In the genomic region with DNA sequence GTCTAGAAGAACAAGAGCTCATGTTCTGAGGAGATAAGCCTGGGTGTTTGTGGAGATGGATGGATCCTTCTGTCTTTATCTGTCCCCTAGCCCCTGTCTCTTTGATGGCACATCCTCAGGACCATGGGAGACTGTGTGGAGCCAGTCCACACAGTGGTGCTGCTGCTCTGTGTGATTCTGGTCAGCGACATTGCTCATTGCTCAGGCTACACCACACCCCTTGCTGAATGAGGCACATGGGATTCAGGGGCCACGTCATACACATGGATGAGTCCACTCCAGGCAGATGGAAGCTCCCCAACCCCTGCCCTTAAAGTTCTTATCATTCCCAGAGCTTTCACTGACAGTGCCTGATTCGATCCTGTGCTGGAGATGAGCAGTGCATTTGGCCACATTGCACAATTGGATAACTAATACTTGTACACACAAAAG, we compare ENCODE assay signal across 12 cellular contexts.
DNase-seq lines count a peak whose midpoint lies in the region; ATAC-seq and TF ChIP-seq lines count a peak whose summit lies in the region.
"Had no signal": no experiment of that assay in that cellular context is flagged by ENCODE, and none has a peak within 500 bp of the region (broad histone marks: within the 10 kb centered on the region; RNA-seq: fewer than 3 reads in every experiment).

No MANE protein-coding gene starts in this region.

- H2AK5ac ChIP-seq in IMR-90 (ENCODE audit: low read depth, low read length), result peak overlapping the region; percentile 51; the same call in 1 of the 2 replicates
- no peak overlapping the region for H2AK5ac ChIP-seq in mesendoderm (ENCODE audit: low read length)

- peaks cover 11% of the 10 kb centered on the region for H3K4me1 ChIP-seq in IMR-90 (ENCODE audit: control insufficient read depth, insufficient read depth, low read length)
- H3K4me1 ChIP-seq in mesendoderm (ENCODE audit: control insufficient read depth, low read depth, low read length), result no peaks in the 10 kb centered on the region

- H2BK120ac ChIP-seq in IMR-90 (ENCODE audit: low read depth, low read length) (peak overlapping the region; percentile 3), mesendoderm (ENCODE audit: low read depth, low read length) (no peak overlapping the region)

- H3K18ac ChIP-seq in IMR-90 (ENCODE audit: low read depth, low read length) (no peak overlapping the region; the same call in 1 of the 2 replicates), mesendoderm (ENCODE audit: low read length) (no peak overlapping the region)

- H2BK20ac ChIP-seq in IMR-90 (ENCODE audit: low read depth, low read length), result peak overlapping the region; percentile 50

- H3K4ac ChIP-seq in IMR-90 (ENCODE audit: low read depth, low read length) (peak overlapping the region; percentile 51; the same call in 1 of the 2 replicates), mesendoderm (ENCODE audit: low read depth, low read length) (no peak overlapping the region)

- H4K5ac ChIP-seq in IMR-90 (ENCODE audit: low read depth, low read length), result no peak overlapping the region
- no peak overlapping the region for H4K5ac ChIP-seq in mesendoderm (ENCODE audit: low read length)

- H3K79me2 ChIP-seq in mesendoderm (ENCODE audit: control insufficient read depth, insufficient read depth, low read length), result no peaks in the 10 kb centered on the region

- H2BK5ac ChIP-seq in IMR-90 (ENCODE audit: low read depth, low read length, poor library complexity, severe bottlenecking), result peak overlapping the region; percentile 21
- no peak overlapping the region for H2BK5ac ChIP-seq in mesendoderm (ENCODE audit: low read length)

- DNase-seq in AG04450 (ENCODE audit: low read depth, low spot score) (no peak), IMR-90 (peak; percentile 89), brain microvascular endothelial cell (peak; percentile 80), mesendoderm (peak; percentile 16), NCI-H128 (lab: John Stamatoyannopoulos, UW; ENCODE audit: unreplicated experiment) (no peak), ecto neural progenitor cell (ENCODE audit: low spot score) (no peak)
- DNase-seq in activated naive CD4-positive, alpha-beta T cell treated with Interleukin-2 at 50 U/mL for 16 hours, result no peak
- DNase-seq: activated CD8-positive, alpha-beta memory T cell treated with anti-CD3 and anti-CD28 coated beads, Interleukin-2, amount 50 U/mL, for 48 hours; activated naive CD8-positive, alpha-beta T cell treated with anti-CD3 and anti-CD28 coated beads, Interleukin-2, amount 50 U/mL, for 24 hours; effector memory CD4-positive, alpha-beta T cell; upper lobe of left lung had no signal

- ATAC-seq in IMR-90 (ENCODE audit: low read depth) (peak; percentile 77), GM19463 (IDR thresholded peaks at IDR 0.05; ENCODE audit: unreplicated experiment) (no peak)
- ATAC-seq: activated naive CD8-positive, alpha-beta T cell treated with anti-CD3 and anti-CD28 coated beads, Interleukin-2, amount 50 U/mL, for 24 hours had no signal

- H4K8ac ChIP-seq in IMR-90 (ENCODE audit: low read depth in 2 of 2, low read length in 2 of 2), result peak overlapping the region in 1 of 2 experiments; percentile 4; a peak in 2 of 4 replicates
- no peak overlapping the region for H4K8ac ChIP-seq in mesendoderm (ENCODE audit: low read depth, low read length)

- peaks cover 14% of the 10 kb centered on the region for H3K9me1 ChIP-seq in IMR-90 (ENCODE audit: insufficient read depth, low read length)

- peak; percentile 30; the same call in 1 of the 2 replicates for TF ChIP-seq RAD21 in IMR-90 (IDR thresholded peaks at IDR 0.05; ENCODE audit: low read length)

- H3K23ac ChIP-seq in IMR-90 (ENCODE audit: low read depth, low read length) (no peak overlapping the region), mesendoderm (ENCODE audit: low read length) (no peak overlapping the region)

- in situ Hi-C loops in IMR-90 (cut with MboI; ENCODE audit: low sequenced_read_pairs) (loop anchor here (25.0 kb wide), 2 partner anchors 427 to 677 kb away; a partner anchor contains a TSS), brain microvascular endothelial cell (cut with HindIII; ENCODE audit: low pct_ligation_motif_present, low sequenced_read_pairs) (loop anchor here (25.0 kb wide), 1 partner anchor 427 kb away; a partner anchor contains a TSS)

- H3K9me3 ChIP-seq in AG04450 (ENCODE audit: control insufficient read depth, insufficient read depth, low read length) (no peaks in the 10 kb centered on the region; the same call in 1 of the 2 replicates), IMR-90 (ENCODE audit: control insufficient read depth, insufficient read depth, low read length) (no peaks in the 10 kb centered on the region)
- H3K9me3 ChIP-seq: upper lobe of left lung had no signal

- POLR2A ChIA-PET in AG04450 (lab: Yijun Ruan, JAX) (interaction anchor here (1.0 to 2.4 kb wide), 2 partner anchors 16 to 19 kb away, joined by 3 to 15 read pairs; no protein-coding TSS in a partner anchor), IMR-90 (lab: Charles Lee; ENCODE audit: unreplicated experiment) (no interaction called here)

- intact Hi-C loops in IMR-90 (cut with micrococcal nuclease), result loop anchor here (5.0 kb wide), 1 partner anchor 417 kb away; no protein-coding TSS in a partner anchor

- no peaks in the 10 kb centered on the region for H3K27me3 ChIP-seq in AG04450 (ENCODE audit: control insufficient read depth, insufficient read depth, low read length)
- H3K27me3 ChIP-seq in IMR-90 (ENCODE audit: control insufficient read depth, insufficient read depth, low read length), result no peaks in the 10 kb centered on the region
- H3K27me3 ChIP-seq in brain microvascular endothelial cell (replicated peaks), result no peaks in the 10 kb centered on the region
- H3K27me3 ChIP-seq in mesendoderm (ENCODE audit: insufficient read depth, low read length, poor library complexity), result no peaks in the 10 kb centered on the region
- H3K27me3 ChIP-seq: upper lobe of left lung had no signal

- peak overlapping the region; percentile 38 for H2AFZ ChIP-seq in IMR-90 (replicated peaks; ENCODE audit: low read length, poor library complexity)

- H3K4me3 ChIP-seq in AG04450 (ENCODE audit: low read depth, low read length) (no peak overlapping the region), IMR-90 (ENCODE audit: insufficient read depth, low read depth, low read length) (no peak overlapping the region), brain microvascular endothelial cell (ENCODE audit: low read depth, low read length) (no peak overlapping the region), mesendoderm (ENCODE audit: low read length) (no peak overlapping the region)
- H3K4me3 ChIP-seq: upper lobe of left lung had no signal

- no peak for TF ChIP-seq CTCF in AG04450 (IDR thresholded peaks at IDR 0.05; ENCODE audit: low read depth, low read length)
- TF ChIP-seq CTCF in IMR-90 (conservative IDR thresholded peaks at IDR 0.05; ENCODE audit: low read depth, low read length), result 0 out of 2 replicates have a peak, but pooled peaks have one; percentile 14
- TF ChIP-seq CTCF in brain microvascular endothelial cell (IDR thresholded peaks at IDR 0.05; ENCODE audit: low read depth, low read length, missing control alignments), result peak; percentile 27

- peaks cover 11 to 32% of the 10 kb centered on the region in 2 experiments; a peak in 3 of 4 replicates for H3K79me1 ChIP-seq in IMR-90 (ENCODE audit: low read depth in 1 of 2, low read length in 2 of 2)
- H3K79me1 ChIP-seq in mesendoderm (ENCODE audit: low read length), result no peaks in the 10 kb centered on the region

- H3K36me3 ChIP-seq in IMR-90 (ENCODE audit: control insufficient read depth, insufficient read depth, low read length), result peaks cover 21% of the 10 kb centered on the region
- H3K36me3 ChIP-seq in brain microvascular endothelial cell (replicated peaks), result peaks cover 6% of the 10 kb centered on the region
- no peaks in the 10 kb centered on the region for H3K36me3 ChIP-seq in mesendoderm (ENCODE audit: control insufficient read depth, insufficient read depth, low read length)

- no peak for TF ChIP-seq POLR2A in IMR-90 (IDR thresholded peaks at IDR 0.05; ENCODE audit: low read depth, low read length)

- H2BK15ac ChIP-seq in IMR-90 (ENCODE audit: low read depth, low read length), result peak overlapping the region; percentile 3; the same call in 2 of the 3 replicates
- H2BK15ac ChIP-seq in mesendoderm (replicated peaks; ENCODE audit: low read depth), result no peak overlapping the region

- dilution Hi-C loops in IMR-90 (cut with HindIII; ENCODE audit: low sequenced_read_pairs, unreplicated experiment), result no loop called here

- peak overlapping the region; percentile 4 for H4K91ac ChIP-seq in IMR-90 (ENCODE audit: insufficient read depth, low read depth, low read length)

- H3K56ac ChIP-seq in IMR-90 (ENCODE audit: extremely low read depth, insufficient read depth, low read length) (no peak overlapping the region), mesendoderm (ENCODE audit: low read length) (no peak overlapping the region)

- peak overlapping the region; percentile 8; the same call in 1 of the 2 replicates for H3K14ac ChIP-seq in IMR-90 (replicated peaks; ENCODE audit: low read depth, low read length)

- no peak overlapping the region for H3K9ac ChIP-seq in IMR-90 (ENCODE audit: low read depth, low read length)
- no peak overlapping the region for H3K9ac ChIP-seq in mesendoderm (ENCODE audit: low read length)

- H3K4me2 ChIP-seq in IMR-90 (ENCODE audit: low read depth, low read length) (peak overlapping the region; percentile 25; the same call in 1 of the 2 replicates), mesendoderm (ENCODE audit: low read length) (no peak overlapping the region)

- BruUV-seq in IMR-90 (replicated peaks; lab: Mats Ljungman, UMichigan), result no TSS peak

- peak overlapping the region; percentile 47 for H2AK9ac ChIP-seq in IMR-90 (replicated peaks; ENCODE audit: low read depth, low read length, poor library complexity)

- 29% methylated on average over 1 of the region's 3 CpGs; no CpG with 5 or more reads in 1 of the 2 experiments for WGBS in IMR-90 (ENCODE audit: extremely low coverage in 2 of 2, insufficient read length in 1 of 2), 2 experiments
- no CpG with 5 or more reads among the region's 3 CpGs for WGBS in mesendoderm (ENCODE audit: extremely low coverage, insufficient coverage, low lambda C conversion rate)

- peaks cover 4% of the 10 kb centered on the region; the same call in 1 of the 2 replicates for H4K20me1 ChIP-seq in IMR-90 (ENCODE audit: insufficient read depth, low read length)

- H3K27ac ChIP-seq in AG04450 (ENCODE audit: low read depth, low read length) (peak overlapping the region; percentile 41), IMR-90 (ENCODE audit: insufficient read depth, low read length) (no peak overlapping the region), brain microvascular endothelial cell (peak overlapping the region; percentile 76), mesendoderm (ENCODE audit: low read depth, low read length) (no peak overlapping the region)
- H3K27ac ChIP-seq: upper lobe of left lung had no signal

- CTCF ChIA-PET in AG04450 (lab: Charles Lee) (interaction anchor here (0.5 to 3.4 kb wide), 8 partner anchors 19 to 599 kb away, joined by 3 to 28 read pairs (median 10); no protein-coding TSS in a partner anchor), IMR-90 (lab: Yijun Ruan, JAX) (interaction anchor here (0.8 to 2.6 kb wide), 4 partner anchors 19 to 197 kb away, joined by 3 to 14 read pairs (median 5); no protein-coding TSS in a partner anchor)

TF ChIP-seq in IMR-90, 13 proteins besides CTCF, POLR2A, EP300 and RAD21 (continues in another document):
- no peak for TF ChIP-seq RCOR1 (IDR thresholded peaks at IDR 0.05; ENCODE audit: insufficient replicate concordance, low read length)

Comparison
In these comparisons a context has a peak if more than half of its experiments do, and no peak if none do; other contexts are left out.
1. DNase-seq: peak in IMR-90 (single experiment), brain microvascular endothelial cell (single experiment) and mesendoderm (single experiment); none in AG04450 (single experiment), activated naive CD4-positive, alpha-beta T cell treated with Interleukin-2 at 50 U/mL for 16 hours (single experiment), NCI-H128 (single experiment) and ecto neural progenitor cell (single experiment).
2. H3K27ac ChIP-seq: peak in AG04450 (single experiment) and brain microvascular endothelial cell (single experiment); none in IMR-90 (single experiment) and mesendoderm (single experiment).